In the genomic region with DNA sequence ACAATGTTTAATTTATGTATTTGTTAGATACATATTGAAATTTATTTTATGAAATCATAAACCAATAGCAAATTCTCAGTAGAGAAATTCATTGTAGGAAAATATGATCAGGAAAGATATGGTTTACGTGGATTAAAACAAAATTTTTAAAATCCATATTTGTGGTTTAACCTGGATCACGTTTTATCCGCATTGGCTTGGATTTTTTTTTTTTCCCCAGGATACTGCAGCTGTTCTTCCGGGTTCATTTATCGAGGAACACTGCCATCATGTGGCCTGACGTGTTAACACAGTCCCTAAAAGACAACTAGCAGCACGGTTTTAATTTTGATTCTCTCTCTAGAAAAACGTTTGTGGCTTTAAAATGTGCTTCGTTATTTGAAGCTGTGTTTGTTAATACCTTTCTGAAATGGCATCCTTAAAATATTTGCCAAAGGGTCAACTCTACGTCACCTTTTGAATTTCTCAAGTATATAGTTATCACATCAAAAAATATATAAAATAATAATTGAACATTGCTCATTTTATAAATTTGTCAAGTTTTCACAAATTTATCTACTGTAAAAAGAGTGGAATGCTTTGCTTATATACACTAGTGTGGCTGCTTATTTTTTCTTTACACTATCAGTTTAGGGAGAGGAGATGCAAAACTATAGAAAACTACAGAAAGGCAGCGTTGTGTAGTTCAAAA, we compare ENCODE assay signal across 8 cellular contexts. TPM values are rescaled to one million over a fixed set of nuclear protein-coding genes. Genes with fewer than 3 reads are reported as not detected.
DNase-seq lines count a peak whose midpoint lies in the region; ATAC-seq and TF ChIP-seq lines count a peak whose summit lies in the region.

No MANE protein-coding gene starts in this region.

- intact Hi-C loops in dorsolateral prefrontal cortex (cut with DNase I): loop anchor here (5.0 to 10.0 kb wide), 7 partner anchors 115 to 1032 kb away; a partner anchor contains a TSS
- intact Hi-C loops in lower lobe of right lung (cut with DNase I): no loop called here

- ATAC-seq in GM18861 (IDR thresholded peaks at IDR 0.05; ENCODE audit: unreplicated experiment) (peak; percentile 61), HG03175 (IDR thresholded peaks at IDR 0.05; ENCODE audit: unreplicated experiment) (peak; percentile 56), lower lobe of right lung (peak; percentile 82 to 85)

- no peaks in the 10 kb centered on the region for H3K27me3 ChIP-seq in dorsolateral prefrontal cortex
- no peaks in the 10 kb centered on the region for H3K27me3 ChIP-seq in lower lobe of right lung (ENCODE audit: low read depth)

- DNase-seq in AG09309 (ENCODE audit: low read depth) (no peak), NCI-H2196 treated with DMSO at 0.1 percent for 48 hours (lab: John Stamatoyannopoulos, UW; ENCODE audit: unreplicated experiment) (peak; percentile 78), dorsolateral prefrontal cortex (peak in 9 of 10 donors; percentile 23 to 86 (median 58)), lower lobe of right lung (peak; percentile 49)
- DNase-seq in activated CD4-positive, alpha-beta T cell treated with anti-CD3 and anti-CD28 coated beads for 24 hours (ENCODE audit: low read depth in 2 of 2): peak; percentile 4 to 36
- DNase-seq in stimulated activated CD8-positive, alpha-beta memory T cell treated with anti-CD3 and anti-CD28 coated beads, Interleukin-4, amount 100 ng/mL, for 24 hours (ENCODE audit: low read depth): peak; percentile 20

- H3K4me3 ChIP-seq in AG09309 (ENCODE audit: control insufficient read depth, low read depth, low read length) (no peak overlapping the region), dorsolateral prefrontal cortex (peak overlapping the region in 22 of 59 donors; percentile 1 to 61 (median 16)), lower lobe of right lung (no peak overlapping the region)

- peak; percentile 71 for TF ChIP-seq CTCF in AG09309 (IDR thresholded peaks at IDR 0.05; ENCODE audit: control insufficient read depth, insufficient read depth, low read depth, low read length, missing control alignments)
- peak; percentile 77 to 99 (median 90) for TF ChIP-seq CTCF in dorsolateral prefrontal cortex (IDR thresholded peaks at IDR 0.05 in 54 of 56, conservative IDR thresholded peaks at IDR 0.05 in 2 of 56; ENCODE audit: low read depth in 1 of 56, partially characterized antibody in 56 of 56)
- peak; percentile 79 for TF ChIP-seq CTCF in lower lobe of right lung (IDR thresholded peaks at IDR 0.05)

- H3K9me3 ChIP-seq in lower lobe of right lung: no peaks in the 10 kb centered on the region

- H3K36me3 ChIP-seq in lower lobe of right lung: no peaks in the 10 kb centered on the region

- H3K27ac ChIP-seq in dorsolateral prefrontal cortex (peak overlapping the region in 4 of 59 donors; percentile 3 to 21 (median 20)), lower lobe of right lung (no peak overlapping the region)

- peaks cover 14% of the 10 kb centered on the region for H3K4me1 ChIP-seq in lower lobe of right lung

RNA-seq across cellular contexts. Expression of a gene that starts 8.7 kb away (rescaled TPM):
- total RNA-seq in dorsolateral prefrontal cortex (1 to 10 TPM in 97 of 120 experiments, under 1 TPM in 23; 0.44 to 5.8 (median 1.5) TPM), lower lobe of right lung (0.50 TPM)

RNA-seq across cellular contexts. Expression of a gene that starts 42.2 kb away (rescaled TPM):
- total RNA-seq in dorsolateral prefrontal cortex (100 to 1,000 TPM in 119 of 120 experiments, 10 to 100 TPM in 1; 79.1 to 321 (median 167) TPM), lower lobe of right lung (168 TPM)
